Comparison of ENCODE assay signal across 14 cellular contexts in genomic region chr3:71447197-71447596, GRCh38.
A peak's percentile ranks its signal among the peaks of the same experiment; 100 is the strongest.
DNase-seq lines count a peak whose midpoint lies in the region; ATAC-seq, FAIRE-seq and TF ChIP-seq lines count a peak whose summit lies in the region.
"Had no signal": no experiment of that assay in that cellular context is flagged by ENCODE, and none has a peak within 500 bp of the region (broad histone marks: within the 10 kb centered on the region; RNA-seq: fewer than 3 reads in every experiment).

No MANE protein-coding gene starts in this region.

- H3K27ac ChIP-seq in left ventricle myocardium inferior (replicated peaks) (no peak overlapping the region), keratinocyte (ENCODE audit: control insufficient read depth, insufficient read depth, low read length) (peak overlapping the region; percentile 72)
- H3K27ac ChIP-seq: SJSA1 had no signal

- ATAC-seq in left ventricle myocardium superior = peak; percentile 53

- FAIRE-seq in keratinocyte (lab: Jason Lieb, UNC) = peak; percentile 83

- no peak overlapping the region for H3K4me3 Mint-ChIP-seq in activated T-helper 2 cell treated with anti-CD3 and anti-CD28 coated beads, Interferon-gamma antibody, Interleukin-2, Interleukin-4, amounts not matched to agents 10 μg/mL and 5 μg/mL and 100 μg/mL, durations not matched to agents 14 hours and 24 hours and 36 hours (ENCODE audit: low read depth)
- H3K4me3 Mint-ChIP-seq in type B pancreatic cell (no peak overlapping the region), endothelial cell (ENCODE audit: unreplicated experiment) (no peak overlapping the region)

- H3K36me3 ChIP-seq in left ventricle myocardium inferior = no peaks in the 10 kb centered on the region
- H3K36me3 ChIP-seq in keratinocyte (ENCODE audit: control insufficient read depth in 2 of 2, extremely low read depth in 1 of 2, insufficient read depth in 2 of 2, low read length in 2 of 2) = no peaks in the 10 kb centered on the region
- H3K36me3 ChIP-seq: heart left ventricle, SJSA1 had no signal

- no peaks in the 10 kb centered on the region for H3K27me3 Mint-ChIP-seq in activated T-helper 2 cell treated with anti-CD3 and anti-CD28 coated beads, Interferon-gamma antibody, Interleukin-2, Interleukin-4, amounts not matched to agents 10 μg/mL and 5 μg/mL and 100 μg/mL, durations not matched to agents 14 hours and 24 hours and 36 hours (ENCODE audit: low read depth)
- H3K27me3 Mint-ChIP-seq in type B pancreatic cell (no peaks in the 10 kb centered on the region), endothelial cell (ENCODE audit: unreplicated experiment) (peaks cover 1% of the 10 kb centered on the region)

- peak overlapping the region; percentile 76 for H3K4me2 ChIP-seq in keratinocyte (ENCODE audit: control insufficient read depth, extremely low read depth, insufficient read depth, low read depth, low read length)

- TF ChIP-seq CTCF in left ventricle myocardium inferior (IDR thresholded peaks at IDR 0.05; ENCODE audit: borderline replicate concordance) (no peak), keratinocyte (optimal IDR thresholded peaks at IDR 0.05 in 1 of 3, IDR thresholded peaks at IDR 0.05 in 1 of 3, conservative IDR thresholded peaks at IDR 0.05 in 1 of 3; ENCODE audit: extremely low read depth in 1 of 3, insufficient read depth in 2 of 3, low read length in 3 of 3) (no peak), type B pancreatic cell (conservative IDR thresholded peaks at IDR 0.05) (no peak), endothelial cell (IDR thresholded peaks at IDR 0.05; ENCODE audit: unreplicated experiment) (no peak)

- H3K27me3 ChIP-seq in left ventricle myocardium inferior (ENCODE audit: low read depth) (no peaks in the 10 kb centered on the region), keratinocyte (ENCODE audit: control insufficient read depth, extremely low read depth, insufficient read depth, low read length) (no peaks in the 10 kb centered on the region)
- H3K27me3 ChIP-seq: heart left ventricle, SJSA1 had no signal

- DNase-seq in left ventricle myocardium superior (no peak), left ventricle myocardium inferior (no peak), keratinocyte (ENCODE audit: low read depth, low spot score) (peak; percentile 52), type B pancreatic cell (ENCODE audit: extremely low spot score, unreplicated experiment) (no peak), endothelial cell (ENCODE audit: low spot score) (no peak), pons (ENCODE audit: low spot score) (no peak)
- DNase-seq in activated T-helper 2 cell treated with anti-CD3 and anti-CD28 coated beads, Interferon-gamma antibody, Interleukin-2, Interleukin-4, amounts not matched to agents 10 μg/mL and 5 μg/mL and 100 μg/mL, durations not matched to agents 14 hours and 24 hours and 36 hours (ENCODE audit: low spot score) = no peak
- no peak for DNase-seq in stimulated activated CD4-positive, alpha-beta T cell treated with anti-CD3 and anti-CD28 coated beads, Interleukin-2, amount 100 ng/mL, for 48 hours
- DNase-seq: HCEC 1CT; heart left ventricle; NCI-H69; occipital lobe; stimulated activated CD8-positive, alpha-beta memory T cell treated with anti-CD3 and anti-CD28 coated beads, Interleukin-4, amount 100 ng/mL, for 48 hours had no signal

- peaks cover 3% of the 10 kb centered on the region for H3K9me3 Mint-ChIP-seq in activated T-helper 2 cell treated with anti-CD3 and anti-CD28 coated beads, Interferon-gamma antibody, Interleukin-2, Interleukin-4, amounts not matched to agents 10 μg/mL and 5 μg/mL and 100 μg/mL, durations not matched to agents 14 hours and 24 hours and 36 hours
- H3K9me3 Mint-ChIP-seq in type B pancreatic cell = no peaks in the 10 kb centered on the region
- no peaks in the 10 kb centered on the region for H3K9me3 Mint-ChIP-seq in endothelial cell (ENCODE audit: unreplicated experiment)

- peaks cover 66% of the 10 kb centered on the region for H3K4me1 ChIP-seq in left ventricle myocardium inferior
- peaks cover 52% of the 10 kb centered on the region for H3K4me1 ChIP-seq in keratinocyte (ENCODE audit: control insufficient read depth, extremely low read depth, insufficient read depth, low read length)

- dilution Hi-C loops in keratinocyte (cut with MboI; ENCODE audit: extremely low pct_ligation_motif_present, low sequenced_read_pairs) = no loop called here

- peaks cover 90% of the 10 kb centered on the region for H3K4me1 Mint-ChIP-seq in activated T-helper 2 cell treated with anti-CD3 and anti-CD28 coated beads, Interferon-gamma antibody, Interleukin-2, Interleukin-4, amounts not matched to agents 10 μg/mL and 5 μg/mL and 100 μg/mL, durations not matched to agents 14 hours and 24 hours and 36 hours (ENCODE audit: low read depth)
- H3K4me1 Mint-ChIP-seq in type B pancreatic cell (ENCODE audit: unreplicated experiment) = peaks cover 42% of the 10 kb centered on the region
- peaks cover 22% of the 10 kb centered on the region for H3K4me1 Mint-ChIP-seq in endothelial cell (ENCODE audit: unreplicated experiment)

- H3K9me1 ChIP-seq in keratinocyte (ENCODE audit: control insufficient read depth, extremely low read depth, insufficient read depth, low read length) = no peaks in the 10 kb centered on the region

- intact Hi-C loops in left ventricle myocardium superior (cut with micrococcal nuclease) (no loop called here), left ventricle myocardium inferior (cut with micrococcal nuclease) (no loop called here)
- intact Hi-C loops in activated T-helper 2 cell treated with anti-CD3 and anti-CD28 coated beads, Interferon-gamma antibody, Interleukin-2, Interleukin-4, amounts not matched to agents 10 μg/mL and 5 μg/mL and 100 μg/mL, durations not matched to agents 14 hours and 24 hours and 36 hours (cut with micrococcal nuclease) = loop anchor here (5.0 kb wide), 1 partner anchor 90 kb away; no protein-coding TSS in a partner anchor

- peak overlapping the region; percentile 71 for H3K27ac Mint-ChIP-seq in activated T-helper 2 cell treated with anti-CD3 and anti-CD28 coated beads, Interferon-gamma antibody, Interleukin-2, Interleukin-4, amounts not matched to agents 10 μg/mL and 5 μg/mL and 100 μg/mL, durations not matched to agents 14 hours and 24 hours and 36 hours
- peak overlapping the region; percentile 20 for H3K27ac Mint-ChIP-seq in type B pancreatic cell
- no peak overlapping the region for H3K27ac Mint-ChIP-seq in endothelial cell (ENCODE audit: unreplicated experiment)

- no peak overlapping the region for H3K9ac ChIP-seq in keratinocyte (ENCODE audit: control insufficient read depth, extremely low read depth, insufficient read depth, low read length)

- no peaks in the 10 kb centered on the region for H4K20me1 ChIP-seq in keratinocyte (ENCODE audit: control insufficient read depth, extremely low read depth, insufficient read depth, low read length)

- H3K9me3 ChIP-seq in left ventricle myocardium inferior (replicated peaks) (no peaks in the 10 kb centered on the region), keratinocyte (ENCODE audit: control insufficient read depth, low read depth, low read length) (no peaks in the 10 kb centered on the region)
- H3K9me3 ChIP-seq: heart left ventricle, SJSA1 had no signal

- H3K79me2 ChIP-seq in keratinocyte (ENCODE audit: control insufficient read depth, insufficient read depth, low read length) = no peaks in the 10 kb centered on the region

- peaks cover 11% of the 10 kb centered on the region for H3K36me3 Mint-ChIP-seq in activated T-helper 2 cell treated with anti-CD3 and anti-CD28 coated beads, Interferon-gamma antibody, Interleukin-2, Interleukin-4, amounts not matched to agents 10 μg/mL and 5 μg/mL and 100 μg/mL, durations not matched to agents 14 hours and 24 hours and 36 hours (ENCODE audit: low read depth)
- H3K36me3 Mint-ChIP-seq in type B pancreatic cell (peaks cover 9% of the 10 kb centered on the region), endothelial cell (ENCODE audit: low read depth, unreplicated experiment) (no peaks in the 10 kb centered on the region)

- no peak overlapping the region for H3K4me3 ChIP-seq in left ventricle myocardium inferior
- no peak overlapping the region for H3K4me3 ChIP-seq in keratinocyte (ENCODE audit: control insufficient read depth in 2 of 3, extremely low read depth in 1 of 3, insufficient read depth in 2 of 3, low read depth in 1 of 3, low read length in 3 of 3)
- H3K4me3 ChIP-seq: heart left ventricle, SJSA1 had no signal

- peak overlapping the region; percentile 16 for H2AFZ ChIP-seq in keratinocyte (ENCODE audit: control insufficient read depth, low read length)
